ENCODE assay signal across 16 cellular contexts in the genomic region with DNA sequence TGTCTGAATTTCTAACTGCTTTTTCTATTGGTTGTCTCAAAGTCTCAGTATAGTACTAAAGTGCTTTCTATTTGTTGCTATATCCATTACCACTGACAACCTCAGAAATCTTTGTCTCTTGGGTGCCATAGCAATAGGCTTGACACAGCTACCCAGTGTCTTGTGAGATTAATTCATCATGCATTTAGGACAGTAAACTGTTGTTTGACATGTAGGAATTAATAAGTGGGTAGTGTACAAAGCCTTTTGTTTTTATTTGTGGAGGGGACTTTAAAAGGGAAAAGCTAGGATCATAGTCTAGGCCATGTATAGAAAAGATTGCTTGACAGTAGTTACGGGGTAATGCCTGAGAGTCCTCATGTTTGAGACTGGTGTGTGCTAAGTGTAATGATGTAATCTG.
"Had no signal": no experiment of that assay in that cellular context is flagged by ENCODE, and none has a peak within 500 bp of the region (broad histone marks: within the 10 kb centered on the region; RNA-seq: fewer than 3 reads in every experiment).

No MANE protein-coding gene starts in this region.

- H3K36me3 ChIP-seq: gastrocnemius medialis had no signal

- H3K27me3 ChIP-seq: body of pancreas, gastrocnemius medialis, testis had no signal

- H3K27ac ChIP-seq: body of pancreas, gastrocnemius medialis, testis had no signal

- H3K4me1 ChIP-seq: gastrocnemius medialis, testis had no signal

- DNase-seq: activated effector memory CD4-positive, alpha-beta T cell treated with anti-CD3 and anti-CD28 coated beads, Interleukin-2, amount 50 U/mL, for 16 hours; activated T-cell treated with anti-CD3 and anti-CD28 coated beads, Interleukin-2, amount 50 U/mL, for 1 hour; amniotic stem cell; body of pancreas; central memory CD4-positive, alpha-beta T cell; cortex of kidney; effector memory CD4-positive, alpha-beta T cell; gastrocnemius medialis; kidney glomerular epithelial cell; naive thymus-derived CD4-positive, alpha-beta T cell; nucleus accumbens; stimulated activated CD4-positive, alpha-beta T cell treated with anti-CD3 and anti-CD28 coated beads, Interleukin-2, amount 100 ng/mL, for 48 hours; stimulated activated naive CD8-positive, alpha-beta T cell treated with anti-CD3 and anti-CD28 coated beads, Interleukin-15, Interleukin-2, amounts not matched to agents 100 U/mL and 50 U/mL, for 24 hours; testis had no signal

- H3K4me3 ChIP-seq: body of pancreas, gastrocnemius medialis, testis had no signal

- ATAC-seq: activated naive CD4-positive, alpha-beta T cell treated with anti-CD3 and anti-CD28 coated beads, Interleukin-2, amount 50 U/mL, for 72 hours; body of pancreas; gastrocnemius medialis; naive thymus-derived CD4-positive, alpha-beta T cell; sciatic nerve; stimulated activated naive CD8-positive, alpha-beta T cell treated with anti-CD3 and anti-CD28 coated beads, Interleukin-15, Interleukin-2, amounts not matched to agents 100 U/mL and 50 U/mL, for 24 hours had no signal

- H3K9me3 ChIP-seq: body of pancreas, gastrocnemius medialis, testis had no signal
